ENCODE assay signal across 8 cellular contexts in genomic region chr19:35994868-35995654, GRCh38. TPM values are rescaled to one million over a fixed set of nuclear protein-coding genes. Genes with fewer than 3 reads are reported as not detected.
A peak's percentile ranks its signal among the peaks of the same experiment; 100 is the strongest.
DNase-seq lines count a peak whose midpoint lies in the region; ATAC-seq and TF ChIP-seq lines count a peak whose summit lies in the region.

A gene with protein sequence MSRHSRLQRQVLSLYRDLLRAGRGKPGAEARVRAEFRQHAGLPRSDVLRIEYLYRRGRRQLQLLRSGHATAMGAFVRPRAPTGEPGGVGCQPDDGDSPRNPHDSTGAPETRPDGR (plus strand): TSS chr19:35995188. CDS start chr19:35995275, 87 bp downstream.

- H3K36me3 Mint-ChIP-seq in chondrocyte (ENCODE audit: low read depth) = peaks cover 3% of the 10 kb centered on the region

- H3K4me3 Mint-ChIP-seq in chondrocyte (ENCODE audit: unreplicated experiment) = peak within 1 kb of the TSS; percentile 86

- no peaks in the 10 kb centered on the region for H3K27me3 Mint-ChIP-seq in chondrocyte (ENCODE audit: low read depth)

- peaks cover 27% of the 10 kb centered on the region for H3K4me1 Mint-ChIP-seq in chondrocyte (ENCODE audit: low read depth)

- H3K27ac Mint-ChIP-seq in chondrocyte (ENCODE audit: unreplicated experiment) = peak within 1 kb of the TSS; percentile 91

- DNase-seq in AG20443 (ENCODE audit: low spot score) (peak; percentile 98), NCI-H460 (ENCODE audit: extremely low read depth, low read depth) (peak; percentile 93), chondrocyte (ENCODE audit: low spot score) (no peak), kidney glomerular epithelial cell (lab: John Stamatoyannopoulos, UW) (peak; percentile 88)
- DNase-seq in activated CD4-positive, alpha-beta T cell treated with anti-CD3 and anti-CD28 coated beads for 24 hours (ENCODE audit: low read depth in 2 of 2) = peak; percentile 92 to 95
- DNase-seq in stimulated activated CD4-positive, alpha-beta T cell treated with anti-CD3 and anti-CD28 coated beads, Interleukin-1b, Interleukin-23, amount 100 ng/mL, for 1 hour (ENCODE audit: low read depth in 2 of 2) = peak; percentile 70 to 86

- ATAC-seq in GM19025 (IDR thresholded peaks at IDR 0.05; ENCODE audit: low read depth, unreplicated experiment) (peak; percentile 85), HG03354 (IDR thresholded peaks at IDR 0.05; ENCODE audit: poor library complexity, severe bottlenecking, unreplicated experiment) (peak; percentile 91)

- TF ChIP-seq CTCF in chondrocyte (IDR thresholded peaks at IDR 0.05) = no peak

- no peaks in the 10 kb centered on the region for H3K9me3 Mint-ChIP-seq in chondrocyte (ENCODE audit: low read depth)

RNA-seq across cellular contexts. Expression of the gene that starts here (rescaled TPM):
- total RNA-seq in NCI-H460 (2014; rRNA removed; shearing (Covaris generic)) = 19.8 and 26.1 TPM in 2 replicates
- polyA plus RNA-seq in NCI-H460 (2014; cell fraction: nucleus; rRNA removed) = 47.8 and 57.6 TPM in 2 replicates
- 10.8 to 12.0 TPM (median 11.2 TPM) in 3 replicates for total RNA-seq in chondrocyte
